In genomic region chr13:96673825-96674224, GRCh38 we compare ENCODE assay signal across 31 cellular contexts.
"Had no signal": no experiment of that assay in that cellular context is flagged by ENCODE, and none has a peak within 500 bp of the region (broad histone marks: within the 10 kb centered on the region; RNA-seq: fewer than 3 reads in every experiment).

No MANE protein-coding gene starts in this region.

- H3K9me3 ChIP-seq: ascending aorta, breast epithelium, colonic mucosa, esophagus muscularis mucosa, gastrocnemius medialis had no signal

- ATAC-seq: activated CD4-positive, alpha-beta T cell treated with anti-CD3 and anti-CD28 coated beads for 36 hours; activated CD8-positive, alpha-beta memory T cell treated with anti-CD3 and anti-CD28 coated beads, Interleukin-2, amount 10 ng/mL, durations not matched to agents 7 days and 5 days; activated CD8-positive, alpha-beta T cell treated with anti-CD3 and anti-CD28 coated beads, Interleukin-2, amount 10 ng/mL, durations not matched to agents 7 days and 5 days; activated naive CD4-positive, alpha-beta T cell treated with anti-CD3 and anti-CD28 coated beads, Interleukin-2, amount 50 U/mL, for 72 hours; foreskin keratinocyte; gastrocnemius medialis; heart left ventricle had no signal

- H3K4me1 ChIP-seq: ascending aorta, breast epithelium, colonic mucosa, esophagus muscularis mucosa, gastrocnemius medialis, heart left ventricle had no signal

- H3K4me1 Mint-ChIP-seq: activated CD4-positive, alpha-beta T cell treated with anti-CD3 and anti-CD28 coated beads for 36 hours; activated CD4-positive, alpha-beta T cell treated with anti-CD3 and anti-CD28 coated beads, Interleukin-2, amount 10 ng/mL, durations not matched to agents 24 days and 14 days; activated CD8-positive, alpha-beta memory T cell treated with anti-CD3 and anti-CD28 coated beads, Interleukin-2, amount 10 ng/mL, durations not matched to agents 7 days and 5 days; activated naive CD4-positive, alpha-beta T cell treated with anti-CD3 and anti-CD28 coated beads, Interleukin-2, amount 10 ng/mL, durations not matched to agents 7 days and 5 days; activated naive CD8-positive, alpha-beta T cell treated with anti-CD3 and anti-CD28 coated beads, Interleukin-2, amount 10 ng/mL, durations not matched to agents 7 days and 5 days; brain had no signal

- DNase-seq: activated CD4-positive, alpha-beta memory T cell treated with anti-CD3 and anti-CD28 coated beads for 36 hours; activated CD4-positive, alpha-beta T cell treated with anti-CD3 and anti-CD28 coated beads for 36 hours; activated CD4-positive, alpha-beta T cell treated with anti-CD3 and anti-CD28 coated beads, Interleukin-2, amount 10 ng/mL, durations not matched to agents 24 days and 14 days; activated CD4-positive, CD25-positive, alpha-beta regulatory T cell; activated CD4-positive, CD25-positive, alpha-beta regulatory T cell treated with anti-CD3 and anti-CD28 coated beads, Interleukin-2, amount 50 U/mL, for 72 hours; activated CD8-positive, alpha-beta memory T cell treated with anti-CD3 and anti-CD28 coated beads, Interleukin-2, amount 10 ng/mL, durations not matched to agents 7 days and 5 days; activated CD8-positive, alpha-beta memory T cell treated with anti-CD3 and anti-CD28 coated beads, Interleukin-2, amount 50 U/mL, for 4 hours; activated CD8-positive, alpha-beta T cell treated with anti-CD3 and anti-CD28 coated beads, Interleukin-2, amount 10 ng/mL, durations not matched to agents 7 days and 5 days; activated gamma-delta T cell; activated naive CD4-positive, alpha-beta T cell; activated naive CD4-positive, alpha-beta T cell treated with anti-CD3 and anti-CD28 coated beads, Interleukin-2, amount 10 ng/mL, durations not matched to agents 7 days and 5 days; activated naive CD8-positive, alpha-beta T cell treated with anti-CD3 and anti-CD28 coated beads, Interleukin-2, amount 10 ng/mL, durations not matched to agents 7 days and 5 days; activated T-cell treated with anti-CD3 and anti-CD28 coated beads, Interleukin-2, amount 50 U/mL, for 1 hour; activated T-cell treated with anti-CD3 and anti-CD28 coated beads, Interleukin-2, amount 50 U/mL, for 48 hours; central memory CD4-positive, alpha-beta T cell; cerebellar nuclear complex; colonic mucosa; effector CD8-positive, alpha-beta T cell; erythroblast; foreskin keratinocyte; gastrocnemius medialis; glutamatergic neuron; heart left ventricle; T-helper 2 cell had no signal

- H3K36me3 Mint-ChIP-seq: activated CD4-positive, alpha-beta memory T cell treated with anti-CD3 and anti-CD28 coated beads for 36 hours; activated CD8-positive, alpha-beta memory T cell treated with anti-CD3 and anti-CD28 coated beads, Interleukin-2, amount 10 ng/mL, durations not matched to agents 7 days and 5 days; activated naive CD4-positive, alpha-beta T cell treated with anti-CD3 and anti-CD28 coated beads, Interleukin-2, amount 10 ng/mL, durations not matched to agents 7 days and 5 days; activated naive CD4-positive, alpha-beta T cell treated with anti-CD3 and anti-CD28 coated beads, Interleukin-2, amount 50 U/mL, for 72 hours; activated naive CD8-positive, alpha-beta T cell treated with anti-CD3 and anti-CD28 coated beads, Interleukin-2, amount 10 ng/mL, durations not matched to agents 7 days and 5 days; brain had no signal

- H3K27me3 Mint-ChIP-seq: activated CD4-positive, alpha-beta memory T cell treated with anti-CD3 and anti-CD28 coated beads for 36 hours; activated CD4-positive, alpha-beta T cell treated with anti-CD3 and anti-CD28 coated beads for 36 hours; activated CD4-positive, alpha-beta T cell treated with anti-CD3 and anti-CD28 coated beads, Interleukin-2, amount 10 ng/mL, durations not matched to agents 24 days and 14 days; activated CD8-positive, alpha-beta memory T cell treated with anti-CD3 and anti-CD28 coated beads, Interleukin-2, amount 10 ng/mL, durations not matched to agents 7 days and 5 days; activated naive CD4-positive, alpha-beta T cell treated with anti-CD3 and anti-CD28 coated beads, Interleukin-2, amount 10 ng/mL, durations not matched to agents 7 days and 5 days; activated naive CD8-positive, alpha-beta T cell treated with anti-CD3 and anti-CD28 coated beads, Interleukin-2, amount 10 ng/mL, durations not matched to agents 7 days and 5 days had no signal

- H3K27me3 ChIP-seq: ascending aorta, breast epithelium, cardiac muscle cell, colonic mucosa, esophagus muscularis mucosa, foreskin keratinocyte, gastrocnemius medialis, heart left ventricle had no signal

- H3K4me3 Mint-ChIP-seq: activated CD4-positive, alpha-beta memory T cell treated with anti-CD3 and anti-CD28 coated beads for 36 hours; activated CD4-positive, alpha-beta T cell treated with anti-CD3 and anti-CD28 coated beads for 36 hours; activated CD4-positive, alpha-beta T cell treated with anti-CD3 and anti-CD28 coated beads, Interleukin-2, amount 10 ng/mL, durations not matched to agents 24 days and 14 days; activated CD8-positive, alpha-beta memory T cell treated with anti-CD3 and anti-CD28 coated beads, Interleukin-2, amount 10 ng/mL, durations not matched to agents 7 days and 5 days; activated CD8-positive, alpha-beta T cell treated with anti-CD3 and anti-CD28 coated beads, Interleukin-2, amount 10 ng/mL, durations not matched to agents 7 days and 5 days; activated naive CD4-positive, alpha-beta T cell treated with anti-CD3 and anti-CD28 coated beads, Interleukin-2, amount 10 ng/mL, durations not matched to agents 7 days and 5 days; activated naive CD8-positive, alpha-beta T cell treated with anti-CD3 and anti-CD28 coated beads, Interleukin-2, amount 10 ng/mL, durations not matched to agents 7 days and 5 days; brain had no signal

- H3K4me3 ChIP-seq: ascending aorta, breast epithelium, cardiac muscle cell, colonic mucosa, esophagus muscularis mucosa, gastrocnemius medialis, heart left ventricle had no signal

- H3K27ac Mint-ChIP-seq: activated CD4-positive, alpha-beta memory T cell treated with anti-CD3 and anti-CD28 coated beads for 36 hours; activated CD4-positive, alpha-beta T cell treated with anti-CD3 and anti-CD28 coated beads for 36 hours; activated CD4-positive, alpha-beta T cell treated with anti-CD3 and anti-CD28 coated beads, Interleukin-2, amount 10 ng/mL, durations not matched to agents 24 days and 14 days; activated CD8-positive, alpha-beta memory T cell treated with anti-CD3 and anti-CD28 coated beads, Interleukin-2, amount 10 ng/mL, durations not matched to agents 7 days and 5 days; activated CD8-positive, alpha-beta T cell treated with anti-CD3 and anti-CD28 coated beads, Interleukin-2, amount 10 ng/mL, durations not matched to agents 7 days and 5 days; activated naive CD4-positive, alpha-beta T cell treated with anti-CD3 and anti-CD28 coated beads, Interleukin-2, amount 10 ng/mL, durations not matched to agents 7 days and 5 days; activated naive CD4-positive, alpha-beta T cell treated with anti-CD3 and anti-CD28 coated beads, Interleukin-2, amount 50 U/mL, for 72 hours; activated naive CD8-positive, alpha-beta T cell treated with anti-CD3 and anti-CD28 coated beads, Interleukin-2, amount 10 ng/mL, durations not matched to agents 7 days and 5 days; brain had no signal

- H3K36me3 ChIP-seq: ascending aorta, breast epithelium, cardiac muscle cell, colonic mucosa, esophagus muscularis mucosa, gastrocnemius medialis, heart left ventricle had no signal

- FAIRE-seq: endometrium had no signal

- H3K27ac ChIP-seq: ascending aorta, breast epithelium, cardiac muscle cell, colonic mucosa, esophagus muscularis mucosa, foreskin keratinocyte, gastrocnemius medialis, heart left ventricle had no signal
